ENCODE assay signal across 24 cellular contexts in the genomic region with DNA sequence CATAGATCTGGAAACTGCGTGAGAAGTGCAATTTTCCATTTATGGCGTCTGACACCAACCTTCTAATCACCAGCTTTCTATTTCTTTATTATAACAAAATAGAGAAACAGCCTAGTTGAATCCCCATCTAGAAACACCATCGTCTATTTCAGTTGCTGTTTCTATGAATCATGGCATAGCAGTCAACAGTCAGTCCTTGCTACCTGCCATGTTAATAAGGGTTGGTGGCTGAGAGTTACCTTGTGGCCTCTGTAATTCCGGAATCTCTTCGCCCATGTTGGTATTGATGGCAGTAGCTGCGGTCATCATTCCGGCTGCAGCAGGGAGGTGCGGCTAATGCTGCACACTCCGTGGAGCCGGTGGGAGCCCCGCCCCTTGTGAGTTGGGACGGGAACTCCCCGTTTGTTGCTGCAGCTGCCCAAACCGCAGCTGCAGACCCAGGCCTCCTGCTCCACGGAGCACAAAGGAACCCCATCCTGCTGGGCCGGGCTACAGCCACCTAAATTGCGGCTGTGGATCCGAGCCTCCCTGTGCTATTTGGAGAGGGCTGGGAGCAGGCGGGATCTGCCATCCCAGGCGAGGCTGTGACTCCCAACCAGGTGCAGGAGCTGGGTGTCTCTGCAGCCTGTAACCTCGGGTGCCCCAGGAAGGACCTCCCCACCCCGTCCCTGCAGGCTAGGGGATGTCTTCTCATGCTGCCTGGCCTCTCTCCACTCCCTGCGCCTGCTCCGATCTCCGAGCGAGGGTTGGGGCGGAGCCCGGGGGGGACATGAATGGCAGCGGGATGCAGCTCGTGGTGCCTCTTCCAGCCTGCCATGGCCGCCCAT.
DNase-seq lines count a peak whose midpoint lies in the region; ATAC-seq, FAIRE-seq and TF ChIP-seq lines count a peak whose summit lies in the region.
"Had no signal": no experiment of that assay in that cellular context is flagged by ENCODE, and none has a peak within 500 bp of the region (broad histone marks: within the 10 kb centered on the region; RNA-seq: fewer than 3 reads in every experiment).

No MANE protein-coding gene starts in this region.

- peak; percentile 75 for ATAC-seq in K562
- ATAC-seq: natural killer cell treated with Interleukin-12 subunit alpha and Interleukin-12 subunit beta and Interleukin-15 and Interleukin-18, amount 100 ng/mL, for 72 hours; stimulated activated naive CD8-positive, alpha-beta T cell treated with anti-CD3 and anti-CD28 coated beads, Interleukin-15, Interleukin-2, amounts not matched to agents 100 U/mL and 50 U/mL, for 24 hours had no signal

- H3K27ac Mint-ChIP-seq in progenitor cell of endocrine pancreas, result no peak overlapping the region
- H3K27ac Mint-ChIP-seq: activated CD4-positive, alpha-beta memory T cell treated with anti-CD3 and anti-CD28 coated beads, Interleukin-2, amount 10 ng/mL, durations not matched to agents 7 days and 5 days; HFFc6; natural killer cell treated with Interleukin-12 subunit alpha and Interleukin-12 subunit beta and Interleukin-15 and Interleukin-18, amount 100 ng/mL, for 72 hours had no signal

- 34% methylated on average over 11 of the region's 31 CpGs for WGBS in K562 (ENCODE audit: insufficient coverage, low coverage, missing lambda C conversion rate)
- WGBS in testis, 2 donors, result 54 to 83% methylated on average over 10 to 17 of the region's 31 CpGs

- CTCF ChIA-PET in K562 (lab: Yijun Ruan, JAX; ENCODE audit: low intra/inter-chr PET ratio), result no interaction called here

- H3K4me3 ChIP-seq in K562, result no peak overlapping the region
- H3K4me3 ChIP-seq in testis, result no peak overlapping the region
- no peak overlapping the region for H3K4me3 ChIP-seq in Peyer's patch
- H3K4me3 ChIP-seq: right lobe of liver, tibial artery had no signal

- H3K9me1 ChIP-seq in K562 (ENCODE audit: control insufficient read depth, insufficient read depth, low read length), result no peaks in the 10 kb centered on the region

- intact Hi-C loops in K562 (cut with micrococcal nuclease), result no loop called here
- intact Hi-C loops in testis (cut with DNase I; ENCODE audit: low total_unique reads), result no loop called here

- TF ChIP-seq CTCF in K562 (IDR thresholded peaks at IDR 0.05 in 2 of 3, conservative IDR thresholded peaks at IDR 0.05 in 1 of 3; ENCODE audit: insufficient read depth in 2 of 3, low read depth in 1 of 3, low read length in 3 of 3), result no peak
- TF ChIP-seq CTCF in progenitor cell of endocrine pancreas (IDR thresholded peaks at IDR 0.05; ENCODE audit: unreplicated experiment), result no peak
- no peak for TF ChIP-seq CTCF in testis (IDR thresholded peaks at IDR 0.05)
- TF ChIP-seq CTCF in Peyer's patch (IDR thresholded peaks at IDR 0.05), result no peak

- peak overlapping the region; percentile 68 for H3K4me2 ChIP-seq in K562 (ENCODE audit: insufficient read depth, low read length)

- peak overlapping the region; percentile 61 for H3K4me3 Mint-ChIP-seq in progenitor cell of endocrine pancreas (ENCODE audit: low read depth)
- H3K4me3 Mint-ChIP-seq: activated CD4-positive, alpha-beta memory T cell treated with anti-CD3 and anti-CD28 coated beads, Interleukin-2, amount 10 ng/mL, durations not matched to agents 7 days and 5 days; HFFc6; natural killer cell treated with Interleukin-12 subunit alpha and Interleukin-12 subunit beta and Interleukin-15 and Interleukin-18, amount 100 ng/mL, for 72 hours had no signal

- peaks cover 2% of the 10 kb centered on the region for H3K27me3 Mint-ChIP-seq in progenitor cell of endocrine pancreas
- H3K27me3 Mint-ChIP-seq: activated CD4-positive, alpha-beta memory T cell treated with anti-CD3 and anti-CD28 coated beads, Interleukin-2, amount 10 ng/mL, durations not matched to agents 7 days and 5 days had no signal

- TF ChIP-seq RAD21 in K562 (CRISPR knock-in tag; conservative IDR thresholded peaks at IDR 0.05 in 1 of 2, IDR thresholded peaks at IDR 0.05 in 1 of 2), result no peak

- H3K27me3 ChIP-seq in K562 (ENCODE audit: control insufficient read depth in 2 of 2, insufficient read depth in 2 of 2, low read length in 2 of 2) (no peaks in the 10 kb centered on the region; a peak in 1 of 5 replicates), testis (no peaks in the 10 kb centered on the region), Peyer's patch (no peaks in the 10 kb centered on the region)
- H3K27me3 ChIP-seq: tibial artery had no signal

- H3K4me1 ChIP-seq in K562 (replicated peaks in 1 of 2; ENCODE audit: control insufficient read depth in 2 of 2, insufficient read depth in 2 of 2, low read length in 2 of 2) (peaks cover 0 to 8% of the 10 kb centered on the region in 2 experiments; a peak in 4 of 5 replicates), testis (no peaks in the 10 kb centered on the region), Peyer's patch (no peaks in the 10 kb centered on the region)
- H3K4me1 ChIP-seq: parathyroid adenoma, right lobe of liver, tibial artery had no signal

- TF ChIP-seq POLR2A in K562 (conservative IDR thresholded peaks at IDR 0.05) (no peak), testis (IDR thresholded peaks at IDR 0.05) (no peak), Peyer's patch (IDR thresholded peaks at IDR 0.05) (no peak)

- no peak overlapping the region for H3K27ac ChIP-seq in K562 (ENCODE audit: extremely low read depth, low read depth, low read length)
- no peak overlapping the region for H3K27ac ChIP-seq in testis
- H3K27ac ChIP-seq in Peyer's patch, result no peak overlapping the region
- H3K27ac ChIP-seq: parathyroid adenoma, right lobe of liver, tibial artery had no signal

- no peaks in the 10 kb centered on the region for H3K4me1 Mint-ChIP-seq in progenitor cell of endocrine pancreas (ENCODE audit: low read depth)
- H3K4me1 Mint-ChIP-seq: activated CD4-positive, alpha-beta memory T cell treated with anti-CD3 and anti-CD28 coated beads, Interleukin-2, amount 10 ng/mL, durations not matched to agents 7 days and 5 days had no signal

- H3K36me3 ChIP-seq in K562 (ENCODE audit: control insufficient read depth, insufficient read depth, low read length), result no peaks in the 10 kb centered on the region
- H3K36me3 ChIP-seq in testis (ENCODE audit: low read depth, missing control alignments), result no peaks in the 10 kb centered on the region
- H3K36me3 ChIP-seq in Peyer's patch, result no peaks in the 10 kb centered on the region
- H3K36me3 ChIP-seq: right lobe of liver, tibial artery had no signal

- in situ Hi-C loops in K562 (cut with MboI), result no loop called here

- H3K9me3 ChIP-seq in K562 (replicated peaks; ENCODE audit: control insufficient read depth, insufficient read depth, low read depth, low read length) (no peaks in the 10 kb centered on the region), testis (no peaks in the 10 kb centered on the region), Peyer's patch (no peaks in the 10 kb centered on the region)
- H3K9me3 ChIP-seq: right lobe of liver, tibial artery had no signal

- peak; percentile 1 for DNase-seq in HuH-7.5 (ENCODE audit: low spot score)
- DNase-seq in NCI-H526 (lab: John Stamatoyannopoulos, UW), result peak; percentile 9 to 30
- DNase-seq in K562 (ENCODE audit: extremely low read depth in 1 of 4, low spot score in 3 of 4), result peak; percentile 10 to 22 (median 18)
- DNase-seq in progenitor cell of endocrine pancreas (ENCODE audit: low spot score, unreplicated experiment), result no peak
- no peak for DNase-seq in stimulated activated naive CD4-positive, alpha-beta T cell treated with Interleukin-2 at 50 U/mL for 16 hours (lab: John Stamatoyannopoulos, UW)
- no peak for DNase-seq in testis
- DNase-seq in Peyer's patch, result no peak
- DNase-seq: activated CD4-positive, alpha-beta memory T cell treated with anti-CD3 and anti-CD28 coated beads, Interleukin-2, amount 10 ng/mL, durations not matched to agents 7 days and 5 days; activated CD4-positive, CD25-positive, alpha-beta regulatory T cell; activated gamma-delta T cell treated with Interleukin-2 at 50 U/mL for 16 hours; activated T-cell treated with anti-CD3 and anti-CD28 coated beads, Interleukin-2, amount 50 U/mL, for 1 hour; EL; HFFc6; Karpas-422; NCI-H2029 treated with DMSO at 0.1 percent for 48 hours; NCI-H510A; stimulated activated naive CD8-positive, alpha-beta T cell treated with anti-CD3 and anti-CD28 coated beads, Interleukin-15, Interleukin-2, amounts not matched to agents 100 U/mL and 50 U/mL, for 24 hours; SW 1271; tibial artery had no signal

- H3K9ac ChIP-seq in K562 (ENCODE audit: insufficient read depth in 1 of 2, low read depth in 2 of 2, low read length in 2 of 2), result peak overlapping the region in 1 of 2 experiments; percentile 69; a peak in 2 of 4 replicates
- H3K9ac ChIP-seq: parathyroid adenoma had no signal

- H3K79me2 ChIP-seq in K562 (ENCODE audit: control insufficient read depth, insufficient read depth, low read length), result no peaks in the 10 kb centered on the region
- H3K79me2 ChIP-seq: parathyroid adenoma had no signal

- POLR2A ChIA-PET in K562 (lab: Yijun Ruan, JAX), result interaction anchor here (0.7 kb wide), 1 partner anchor 125 kb away, joined by 4 read pairs; no protein-coding TSS in a partner anchor

- TF ChIP-seq EP300 in K562 (IDR thresholded peaks at IDR 0.05; ENCODE audit: low read length), result no peak

- no peaks in the 10 kb centered on the region for H3K36me3 Mint-ChIP-seq in progenitor cell of endocrine pancreas (ENCODE audit: insufficient read depth)
- H3K36me3 Mint-ChIP-seq: natural killer cell treated with Interleukin-12 subunit alpha and Interleukin-12 subunit beta and Interleukin-15 and Interleukin-18, amount 100 ng/mL, for 72 hours had no signal

- H2AFZ ChIP-seq in K562 (ENCODE audit: low read depth, low read length), result peak overlapping the region; percentile 59
- H2AFZ ChIP-seq: parathyroid adenoma had no signal

- no peak for FAIRE-seq in K562 (lab: Jason Lieb, UNC)
- FAIRE-seq: D721Med, keratinocyte had no signal

- no peaks in the 10 kb centered on the region for H4K20me1 ChIP-seq in K562 (replicated peaks; ENCODE audit: control insufficient read depth, insufficient read depth, low read length)

- no TSS peak for BruUV-seq in K562 (replicated peaks; lab: Mats Ljungman, UMichigan)

- no peaks in the 10 kb centered on the region for H3K9me3 Mint-ChIP-seq in progenitor cell of endocrine pancreas (ENCODE audit: low read depth)
- H3K9me3 Mint-ChIP-seq: activated CD4-positive, alpha-beta memory T cell treated with anti-CD3 and anti-CD28 coated beads, Interleukin-2, amount 10 ng/mL, durations not matched to agents 7 days and 5 days; HFFc6; natural killer cell treated with Interleukin-12 subunit alpha and Interleukin-12 subunit beta and Interleukin-15 and Interleukin-18, amount 100 ng/mL, for 72 hours had no signal

TF ChIP-seq in K562, 482 proteins besides CTCF, POLR2A, EP300 and RAD21 (continues in another document):
- TF ChIP-seq KLF13 (tag; IDR thresholded peaks at IDR 0.05; ENCODE audit: borderline replicate concordance, low read depth) (no peak), GTF2F1 (IDR thresholded peaks at IDR 0.05; ENCODE audit: low read depth, low read length) (no peak)

Comparison
In these comparisons a context has a peak if more than half of its experiments do, and no peak if none do; other contexts are left out.
1. DNase-seq: peak in HuH-7.5 (single experiment), NCI-H526 (2 of 2) and K562 (4 of 4); none in progenitor cell of endocrine pancreas (single experiment), stimulated activated naive CD4-positive, alpha-beta T cell treated with Interleukin-2 at 50 U/mL for 16 hours (single experiment), testis (single experiment) and Peyer's patch (0 of 3).